Comparison of ENCODE assay signal across 17 cellular contexts in the genomic region with DNA sequence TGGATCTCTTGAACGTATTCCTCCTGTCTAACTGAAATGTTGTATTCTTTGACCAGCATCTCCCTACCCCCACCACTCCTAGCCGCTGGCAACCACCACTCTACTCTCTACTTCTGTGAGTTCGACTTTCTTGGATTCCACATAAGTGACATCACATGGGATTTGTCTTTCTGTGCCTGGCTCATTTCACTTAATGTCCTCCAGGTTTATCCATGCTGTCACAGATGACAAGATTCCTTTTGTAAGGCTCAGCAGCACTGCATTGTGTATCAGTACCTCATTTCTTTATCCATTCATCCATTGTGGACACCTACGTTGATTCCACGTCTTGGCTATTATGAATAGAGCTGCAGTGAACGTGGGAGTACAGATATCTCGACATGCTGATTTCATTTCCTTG.
"Had no signal": no experiment of that assay in that cellular context is flagged by ENCODE, and none has a peak within 500 bp of the region (broad histone marks: within the 10 kb centered on the region; RNA-seq: fewer than 3 reads in every experiment).

No MANE protein-coding gene starts in this region.

- H3K9me3 ChIP-seq: left ventricle myocardium inferior, mucosa of descending colon, prostate gland, upper lobe of right lung had no signal

- H3K27ac ChIP-seq: prostate gland, upper lobe of right lung had no signal

- H3K27me3 ChIP-seq: dorsolateral prefrontal cortex, upper lobe of right lung had no signal

- H3K4me3 ChIP-seq: dorsolateral prefrontal cortex, left ventricle myocardium inferior, mucosa of descending colon, prostate gland, upper lobe of right lung had no signal

- DNase-seq: activated CD4-positive, alpha-beta T cell treated with anti-CD3 and anti-CD28 coated beads, Interleukin-2, amount 50 U/mL, for 1 hour; activated CD8-positive, alpha-beta memory T cell treated with anti-CD3 and anti-CD28 coated beads for 24 hours; aorta; dorsolateral prefrontal cortex; erythroblast; left ventricle myocardium inferior; mucosa of descending colon; natural killer cell; occipital lobe; right cardiac atrium; small intestine; stimulated activated CD4-positive, alpha-beta T cell treated with anti-CD3 and anti-CD28 coated beads, Interleukin-4, amount 100 ng/mL, for 24 hours; stimulated activated naive CD8-positive, alpha-beta T cell treated with anti-CD3 and anti-CD28 coated beads, Interleukin-15, Interleukin-2, amounts not matched to agents 100 U/mL and 50 U/mL, for 24 hours; upper lobe of right lung had no signal

- FAIRE-seq: keratinocyte, small intestine had no signal

- H3K4me1 ChIP-seq: prostate gland had no signal

- ATAC-seq: activated CD4-positive, CD25-positive, alpha-beta regulatory T cell treated with anti-CD3 and anti-CD28 coated beads, Interleukin-2, amount 50 U/mL, for 24 hours; mucosa of descending colon; natural killer cell; right cardiac atrium; stimulated activated naive CD8-positive, alpha-beta T cell treated with anti-CD3 and anti-CD28 coated beads, Interleukin-15, Interleukin-2, amounts not matched to agents 100 U/mL and 50 U/mL, for 24 hours had no signal
